In the genomic region with DNA sequence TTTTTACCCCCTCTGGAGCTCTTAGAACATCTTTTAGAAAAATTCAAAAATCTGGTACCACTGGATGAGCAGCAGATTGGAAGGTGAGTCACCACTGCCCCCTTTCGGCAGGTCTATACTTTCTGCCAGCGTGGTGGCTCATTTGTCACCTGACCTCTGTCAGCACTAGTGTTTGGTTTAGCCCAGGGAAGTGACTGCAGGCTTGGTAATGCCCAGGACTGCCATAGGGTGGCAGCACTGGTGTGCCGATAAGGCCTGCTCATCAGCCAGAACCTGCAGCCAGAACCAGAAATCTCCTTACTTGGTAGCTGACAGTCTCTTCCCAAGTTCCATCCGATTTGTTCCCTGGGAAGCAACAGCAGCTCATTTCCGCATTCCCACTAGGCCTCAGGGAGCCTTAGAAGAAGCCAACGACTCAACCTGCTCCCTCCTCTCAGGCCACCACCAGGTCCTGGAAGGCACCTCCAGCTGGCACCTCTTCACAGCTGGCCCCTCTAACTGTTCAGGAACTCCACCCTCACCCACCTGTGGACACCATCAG, we compare ENCODE assay signal across 8 cellular contexts. TPM values are rescaled to one million over a fixed set of nuclear protein-coding genes. Genes with fewer than 3 reads are reported as not detected.
DNase-seq lines count a peak whose midpoint lies in the region; ATAC-seq and TF ChIP-seq lines count a peak whose summit lies in the region.

No MANE protein-coding gene starts in this region.

- H3K36me3 ChIP-seq in HEK293 (ENCODE audit: control insufficient read depth in 2 of 2, insufficient read depth in 1 of 2, low read length in 2 of 2) (peaks cover 7 to 66% of the 10 kb centered on the region in 2 experiments; a peak in 2 of 3 replicates), MM.1S (replicated peaks; ENCODE audit: insufficient read depth, low read length) (peaks cover 5% of the 10 kb centered on the region), neutrophil (peaks cover 47% of the 10 kb centered on the region)

- H2AFZ ChIP-seq in MM.1S (ENCODE audit: low read length), result no peak overlapping the region

- H3K4me2 ChIP-seq in MM.1S (ENCODE audit: low read depth, low read length), result no peak overlapping the region

- H3K27me3 ChIP-seq in MM.1S (replicated peaks; ENCODE audit: insufficient read depth, low read length) (no peaks in the 10 kb centered on the region), foreskin keratinocyte (no peaks in the 10 kb centered on the region), neutrophil (no peaks in the 10 kb centered on the region)

- H3K4me3 ChIP-seq in HEK293 (ENCODE audit: low read depth, low read length) (no peak overlapping the region), MM.1S (ENCODE audit: low read length) (no peak overlapping the region), neutrophil (ENCODE audit: low read depth in 1 of 2, low read length in 1 of 2) (no peak overlapping the region)

- no peaks in the 10 kb centered on the region for H4K20me1 ChIP-seq in MM.1S (ENCODE audit: insufficient read depth, low read length)

- peak; percentile 97 for TF ChIP-seq CTCF in HEK293 (tag by site-specific recombination; IDR thresholded peaks at IDR 0.05)
- TF ChIP-seq CTCF in MM.1S (IDR thresholded peaks at IDR 0.05; ENCODE audit: low read length), result peak; percentile 99
- TF ChIP-seq CTCF in foreskin keratinocyte (conservative IDR thresholded peaks at IDR 0.05), result peak; percentile 100
- peak; percentile 95 for TF ChIP-seq CTCF in neutrophil (IDR thresholded peaks at IDR 0.05)

- H3K9me3 ChIP-seq in HEK293 (ENCODE audit: control insufficient read depth, insufficient read depth, low read depth, low read length) (no peaks in the 10 kb centered on the region), MM.1S (replicated peaks; ENCODE audit: insufficient read depth, low read length) (no peaks in the 10 kb centered on the region), neutrophil (no peaks in the 10 kb centered on the region)

- no peaks in the 10 kb centered on the region for H3K4me1 ChIP-seq in HEK293 (ENCODE audit: control insufficient read depth, insufficient read depth, low read length)
- peaks cover 4% of the 10 kb centered on the region; the same call in 1 of the 2 replicates for H3K4me1 ChIP-seq in MM.1S (ENCODE audit: low read length)
- no peaks in the 10 kb centered on the region for H3K4me1 ChIP-seq in foreskin keratinocyte
- H3K4me1 ChIP-seq in neutrophil (ENCODE audit: control insufficient read depth in 1 of 2, insufficient read depth in 1 of 2, low read depth in 1 of 2, low read length in 1 of 2), result peaks cover 6 to 17% of the 10 kb centered on the region in 2 experiments

- no peak overlapping the region for H3K9ac ChIP-seq in MM.1S (ENCODE audit: low read length)

- POLR2A ChIA-PET in HEK293 (lab: Yijun Ruan, JAX), result interaction anchor here (0.7 to 1.1 kb wide), 2 partner anchors 14 to 131 kb away, joined by 3 read pairs; no protein-coding TSS in a partner anchor

- peaks cover 44% of the 10 kb centered on the region for H3K79me2 ChIP-seq in MM.1S (ENCODE audit: low read length)

- DNase-seq in GM03348 (ENCODE audit: low spot score), result peak; percentile 94
- peak; percentile 93 for DNase-seq in MM.1S
- peak; percentile 84 to 90 for DNase-seq in SHP77 (lab: John Stamatoyannopoulos, UW)
- DNase-seq in activated T-helper 9 cell treated with anti-CD3 and anti-CD28 coated beads, Interleukin-2, amount 50 U/mL, for 16 hours (ENCODE audit: low read depth), result peak; percentile 83
- DNase-seq in foreskin keratinocyte, result peak; percentile 73 to 85
- DNase-seq in substantia nigra (lab: John Stamatoyannopoulos, UW), result peak in 48 of 49 donors; percentile 9 to 92 (median 80)

- H3K9me2 ChIP-seq in MM.1S (replicated peaks; ENCODE audit: insufficient read depth, low read length), result no peaks in the 10 kb centered on the region

- peaks cover 8% of the 10 kb centered on the region for H3F3A ChIP-seq in MM.1S (ENCODE audit: insufficient read depth, low read length)

- CTCF ChIA-PET in HEK293 (lab: Yijun Ruan, JAX), result interaction anchor here (0.5 to 2.5 kb wide), 60 partner anchors 9 to 991 kb away, joined by 3 to 66 read pairs (median 3); partner anchors contain the start of gene TMEM35B

- peak; percentile 99 for ATAC-seq in foreskin keratinocyte

- no peak overlapping the region for H3K27ac ChIP-seq in HEK293 (ENCODE audit: extremely low read depth, low read depth, low read length)
- no peak overlapping the region for H3K27ac ChIP-seq in MM.1S (ENCODE audit: low read length)
- no peak overlapping the region for H3K27ac ChIP-seq in foreskin keratinocyte
- H3K27ac ChIP-seq in neutrophil, result peak overlapping the region; percentile 35
- H3K27ac ChIP-seq in substantia nigra (ENCODE audit: low read depth, low read length, poor library complexity, severe bottlenecking), result no peak overlapping the region

TF ChIP-seq in HEK293, 187 proteins besides CTCF, POLR2A, EP300 and RAD21 (continues in another document):
- TF ChIP-seq ZNF426 (tag by site-specific recombination; IDR thresholded peaks at IDR 0.05) (no peak), YY1 (tag by site-specific recombination; IDR thresholded peaks at IDR 0.05) (no peak), KLF16 (tag by site-specific recombination; IDR thresholded peaks at IDR 0.05) (no peak), ZNF658 (tag by site-specific recombination; IDR thresholded peaks at IDR 0.05) (no peak), MZF1 (tag by site-specific recombination; IDR thresholded peaks at IDR 0.05; ENCODE audit: borderline replicate concordance) (no peak), ZBTB49 (tag by site-specific recombination; IDR thresholded peaks at IDR 0.05; ENCODE audit: low read depth) (no peak), MEIS1 (CRISPR knock-in tag; IDR thresholded peaks at IDR 0.05; ENCODE audit: borderline replicate concordance) (no peak), ZBTB48 (tag by site-specific recombination; IDR thresholded peaks at IDR 0.05) (peak; percentile 46; the same call in 1 of the 2 replicates), ZNF174 (tag by site-specific recombination; IDR thresholded peaks at IDR 0.05) (no peak), ZNF654 (tag by site-specific recombination; IDR thresholded peaks at IDR 0.05; ENCODE audit: low read depth) (peak; percentile 85), MYNN (tag by site-specific recombination; IDR thresholded peaks at IDR 0.05; ENCODE audit: borderline replicate concordance) (no peak), ZNF239 (tag by site-specific recombination; IDR thresholded peaks at IDR 0.05) (no peak), YY2 (tag by site-specific recombination; IDR thresholded peaks at IDR 0.05) (no peak)

RNA-seq across cellular contexts. Expression of gene SMIM12, which starts 6.8 kb away (rescaled TPM):
- 50.2 and 58.4 TPM in 2 replicates for total RNA-seq in foreskin keratinocyte
- polyA plus RNA-seq in foreskin keratinocyte, result 62.6 and 71.3 TPM in 2 replicates

RNA-seq across cellular contexts. Expression of gene GJA4, which starts 59.9 kb away (rescaled TPM):
- 0.07 and 0.17 TPM in 2 replicates for total RNA-seq in foreskin keratinocyte
- 0.10 and 0.18 TPM in 2 replicates for polyA plus RNA-seq in foreskin keratinocyte
